ENCODE assay signal across 1 cellular context in genomic region chr21:29017639-29018237, GRCh38.
A peak's percentile ranks its signal among the peaks of the same experiment; 100 is the strongest.
TF ChIP-seq lines count a peak whose summit lies in the region.

No MANE protein-coding gene starts in this region.

TF ChIP-seq in HepG2, 621 proteins besides CTCF, POLR2A, EP300 and RAD21:
- 0 out of 2 replicates have a peak, but pooled peaks have one; percentile 18 for TF ChIP-seq FOXO4 (CRISPR knock-in tag; conservative IDR thresholded peaks at IDR 0.05)
- TF ChIP-seq SIN3A (IDR thresholded peaks at IDR 0.05; ENCODE audit: borderline replicate concordance, low read depth, low read length) = no peak
- no peak for TF ChIP-seq DZIP1 (CRISPR knock-in tag; IDR thresholded peaks at IDR 0.05)
- no peak for TF ChIP-seq PAF1 (CRISPR knock-in tag; IDR thresholded peaks at IDR 0.05)
- no peak for TF ChIP-seq CHCHD3 (CRISPR knock-in tag; IDR thresholded peaks at IDR 0.05)
- TF ChIP-seq KDM6A (CRISPR knock-in tag; IDR thresholded peaks at IDR 0.05; ENCODE audit: low read depth) = no peak
TF ChIP-seq in HepG2: peak in this region for 1.
